In the genomic region with DNA sequence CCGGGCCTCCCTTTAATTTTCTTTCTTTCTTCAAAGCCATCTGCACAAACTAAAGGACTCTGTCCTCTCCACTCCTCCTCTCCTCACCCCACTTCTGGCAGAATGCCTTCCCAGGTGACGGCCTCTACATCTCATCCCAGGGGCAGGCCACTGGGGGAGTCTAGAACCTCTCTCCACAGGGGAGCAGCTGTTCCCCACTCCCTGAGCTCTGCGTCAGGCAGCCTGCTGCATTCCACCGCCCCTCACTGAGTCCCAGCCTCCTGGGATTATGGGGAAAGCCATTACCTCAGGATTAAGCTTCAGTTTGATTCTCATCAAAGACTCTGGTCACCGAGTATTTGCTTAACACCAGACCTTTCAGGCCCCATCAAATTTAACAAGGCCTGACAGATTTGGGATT, we compare ENCODE assay signal across 14 cellular contexts.
"Had no signal": no experiment of that assay in that cellular context is flagged by ENCODE, and none has a peak within 500 bp of the region (broad histone marks: within the 10 kb centered on the region; RNA-seq: fewer than 3 reads in every experiment).

No MANE protein-coding gene starts in this region.

- H3K4me3 Mint-ChIP-seq: activated CD8-positive, alpha-beta T cell treated with anti-CD3 and anti-CD28 coated beads for 36 hours; activated T-cell treated with anti-CD3 and anti-CD28 coated beads, Interleukin-2, amount 50 U/mL, for 4 hours; naive B cell; stimulated activated memory B cell treated with anti-CD40 and anti-IgM and Interleukin-4, amounts not matched to agents 10 μg/mL and 1 μg/mL and 100 μg/mL, for 72 hours; WTC11 had no signal

- H3K36me3 ChIP-seq: cardiac muscle cell, left lung, tibial artery had no signal

- H3K9me3 ChIP-seq: left lung, tibial artery had no signal

- H3K4me1 ChIP-seq: left lung, tibial artery had no signal

- H3K27me3 ChIP-seq: cardiac muscle cell had no signal

- H3K27ac ChIP-seq: cardiac muscle cell, left lung, tibial artery had no signal

- ATAC-seq: activated CD8-positive, alpha-beta T cell treated with anti-CD3 and anti-CD28 coated beads for 36 hours; esophagus mucosa; left lung; WTC11 had no signal

- H3K4me3 ChIP-seq: cardiac muscle cell, left lung, tibial artery had no signal

- H3K27ac Mint-ChIP-seq: activated CD8-positive, alpha-beta T cell treated with anti-CD3 and anti-CD28 coated beads for 36 hours; naive B cell; stimulated activated memory B cell treated with anti-CD40 and anti-IgM and Interleukin-4, amounts not matched to agents 10 μg/mL and 1 μg/mL and 100 μg/mL, for 72 hours; WTC11 had no signal

- H3K9me3 Mint-ChIP-seq: activated CD8-positive, alpha-beta T cell treated with anti-CD3 and anti-CD28 coated beads for 36 hours; activated T-cell treated with anti-CD3 and anti-CD28 coated beads, Interleukin-2, amount 50 U/mL, for 4 hours; stimulated activated memory B cell treated with anti-CD40 and anti-IgM and Interleukin-4, amounts not matched to agents 10 μg/mL and 1 μg/mL and 100 μg/mL, for 72 hours had no signal

- H3K36me3 Mint-ChIP-seq: naive B cell; stimulated activated memory B cell treated with anti-CD40 and anti-IgM and Interleukin-4, amounts not matched to agents 10 μg/mL and 1 μg/mL and 100 μg/mL, for 72 hours; WTC11 had no signal

- H3K27me3 Mint-ChIP-seq: naive B cell had no signal

- H3K4me1 Mint-ChIP-seq: stimulated activated memory B cell treated with anti-CD40 and anti-IgM and Interleukin-4, amounts not matched to agents 10 μg/mL and 1 μg/mL and 100 μg/mL, for 72 hours had no signal

- DNase-seq: activated CD4-positive, alpha-beta T cell treated with anti-CD3 and anti-CD28 coated beads for 4 hours; activated CD8-positive, alpha-beta T cell treated with anti-CD3 and anti-CD28 coated beads for 36 hours; activated effector memory CD4-positive, alpha-beta T cell treated with Interleukin-2 at 50 U/mL for 16 hours; activated naive CD4-positive, alpha-beta T cell treated with anti-CD3 and anti-CD28 coated beads, Interleukin-2, amount 50 U/mL, for 16 hours; activated T-cell treated with anti-CD3 and anti-CD28 coated beads, Interleukin-2, amount 50 U/mL, for 4 hours; left lung; mammary epithelial cell; naive B cell; stimulated activated CD4-positive, alpha-beta T cell treated with anti-CD3 and anti-CD28 coated beads, Interleukin-12 subunit alpha, Interleukin-12 subunit beta, amount 100 ng/mL, for 4 hours; tibial artery had no signal
